ENCODE assay signal across 1 cellular context in the genomic region with DNA sequence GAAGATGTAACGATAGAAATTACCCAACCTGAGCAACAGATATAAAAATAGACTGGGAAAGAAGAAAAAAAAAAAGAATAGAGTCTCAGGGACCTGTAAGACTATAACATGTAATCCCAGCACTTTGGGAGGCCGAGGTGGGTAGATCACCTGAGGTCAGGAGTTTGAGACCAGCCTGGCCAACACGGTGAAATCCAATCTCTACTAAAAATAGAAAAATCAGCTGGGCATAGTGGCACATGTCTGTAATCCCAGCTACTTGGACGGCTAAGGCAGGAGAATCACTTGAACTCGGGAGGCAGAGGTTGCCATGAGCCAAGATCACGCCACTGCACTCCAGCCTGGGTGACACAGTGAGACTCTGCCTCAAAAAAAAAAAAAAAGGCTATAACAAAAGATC. TPM values are rescaled to one million over a fixed set of nuclear protein-coding genes. Genes with fewer than 3 reads are reported as not detected.
"Had no signal": no experiment of that assay in that cellular context is flagged by ENCODE, and none has a peak within 500 bp of the region (broad histone marks: within the 10 kb centered on the region; RNA-seq: fewer than 3 reads in every experiment).

No MANE protein-coding gene starts in this region.

RNA-seq across cellular contexts. Expression of a gene that starts 12.9 kb away (rescaled TPM):
- polyA plus RNA-seq: IgD-negative memory B cell had no signal
